ENCODE assay signal across 14 cellular contexts in the genomic region with DNA sequence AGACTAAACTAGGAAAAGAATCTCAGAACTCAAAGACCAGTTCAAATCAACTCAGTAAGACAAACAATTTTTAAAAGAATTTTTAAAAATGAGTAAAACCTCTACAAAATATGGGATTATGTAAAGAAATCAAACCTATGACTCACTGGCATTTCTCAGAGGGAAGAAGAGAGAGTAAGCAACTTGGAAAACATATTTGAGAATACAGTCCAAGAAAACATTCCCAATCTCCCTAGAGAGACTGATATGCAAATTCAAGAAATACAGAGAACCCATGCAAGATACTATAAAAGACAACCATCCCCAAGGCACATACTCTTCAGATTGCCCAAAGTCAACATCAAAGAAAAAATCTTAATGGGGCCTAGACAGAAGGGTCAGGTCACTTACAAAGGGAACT.
"Had no signal": no experiment of that assay in that cellular context is flagged by ENCODE, and none has a peak within 500 bp of the region (broad histone marks: within the 10 kb centered on the region; RNA-seq: fewer than 3 reads in every experiment).

No MANE protein-coding gene starts in this region.

- H3K27me3 ChIP-seq: breast epithelium, hepatocyte, neutrophil had no signal

- ATAC-seq: sciatic nerve had no signal

- H3K27ac ChIP-seq: breast epithelium, hepatocyte, neutrophil, parathyroid adenoma had no signal

- H3K4me1 ChIP-seq: breast epithelium, parathyroid adenoma had no signal

- DNase-seq: activated CD8-positive, alpha-beta T cell treated with anti-CD3 and anti-CD28 coated beads for 36 hours; activated naive CD4-positive, alpha-beta T cell treated with Interleukin-2 at 50 U/mL for 16 hours; activated naive CD8-positive, alpha-beta T cell treated with anti-CD3 and anti-CD28 coated beads, Interleukin-2, amount 10 ng/mL, durations not matched to agents 7 days and 5 days; activated T-cell treated with anti-CD3 and anti-CD28 coated beads, Interleukin-2, amount 50 U/mL, for 24 hours; aorta; effector memory CD4-positive, alpha-beta T cell; islet precursor cell; stimulated activated CD4-positive, alpha-beta T cell treated with anti-CD3 and anti-CD28 coated beads, Interleukin-4, amount 100 ng/mL, for 24 hours had no signal

- H3K9me3 ChIP-seq: breast epithelium, neutrophil had no signal

- H3K36me3 ChIP-seq: breast epithelium, neutrophil had no signal

- H3K4me3 ChIP-seq: breast epithelium, hepatocyte, lung had no signal
